In genomic region chr11:96341237-96342130, GRCh38 we compare ENCODE assay signal across 8 cellular contexts. TPM values are rescaled to one million over a fixed set of nuclear protein-coding genes. Genes with fewer than 3 reads are reported as not detected.
DNase-seq lines count a peak whose midpoint lies in the region; ATAC-seq and TF ChIP-seq lines count a peak whose summit lies in the region.

No MANE protein-coding gene starts in this region.

- peaks cover 52% of the 10 kb centered on the region for H3K4me1 ChIP-seq in A673 (ENCODE audit: insufficient read depth, low read length, poor library complexity, severe bottlenecking)

- H3K27ac ChIP-seq in A673 (ENCODE audit: low read depth, low read length, poor library complexity, severe bottlenecking) = no peak overlapping the region

- H3K4me3 ChIP-seq in A673 (ENCODE audit: low read depth, low read length, poor library complexity, severe bottlenecking) (peak overlapping the region; percentile 61), WI38 (ENCODE audit: low read depth, low read length) (peak overlapping the region; percentile 76)

- no peak for DNase-seq in A673 (ENCODE audit: low spot score)
- DNase-seq in central memory CD4-positive, alpha-beta T cell = peak; percentile 69
- peak; percentile 65 for DNase-seq in left kidney (ENCODE audit: low read depth, low spot score)
- peak; percentile 58 for DNase-seq in stimulated activated CD4-positive, alpha-beta T cell treated with anti-CD3 and anti-CD28 coated beads, Interleukin-4, amount 100 ng/mL, for 24 hours

- peak; percentile 40 for ATAC-seq in HG03520 (IDR thresholded peaks at IDR 0.05; ENCODE audit: unreplicated experiment)
- ATAC-seq in HG03025 (IDR thresholded peaks at IDR 0.05; ENCODE audit: low FRiP score, unreplicated experiment) = no peak

- TF ChIP-seq CTCF in A673 (conservative IDR thresholded peaks at IDR 0.05; ENCODE audit: low read depth, low read length) = peak; percentile 47; the same call in 1 of the 2 replicates
- peak; percentile 42 for TF ChIP-seq CTCF in WI38 (IDR thresholded peaks at IDR 0.05; ENCODE audit: low read depth, low read length)

- peak; percentile 43 for TF ChIP-seq POLR2A in GM19193 (IDR thresholded peaks at IDR 0.05; ENCODE audit: extremely low read depth, insufficient read depth, insufficient read length)

- H3K27me3 ChIP-seq in A673 (replicated peaks; ENCODE audit: insufficient read depth, low read depth, low read length, poor library complexity) = no peaks in the 10 kb centered on the region

- no TSS peak for BruUV-seq in A673 (replicated peaks; lab: Mats Ljungman, UMichigan)

- intact Hi-C loops in A673 (cut with micrococcal nuclease; ENCODE audit: unreplicated experiment) = loop anchor here (2.0 to 5.0 kb wide), 4 partner anchors 287 to 504 kb away; no protein-coding TSS in a partner anchor

- CTCF ChIA-PET in A673 (lab: Charles Lee) = interaction anchor here (0.6 to 1.2 kb wide), 4 partner anchors 86 to 295 kb away, joined by 3 to 7 read pairs (median 4); no protein-coding TSS in a partner anchor

- POLR2A ChIA-PET in A673 (lab: Charles Lee; ENCODE audit: low non-redundant PET) = interaction anchor here (0.6 kb wide), 1 partner anchor 418 kb away, joined by 13 read pairs; no protein-coding TSS in a partner anchor

- H3K9me3 ChIP-seq in A673 (ENCODE audit: low read depth, low read length, poor library complexity, severe bottlenecking) = no peaks in the 10 kb centered on the region

- H3K36me3 ChIP-seq in A673 (ENCODE audit: insufficient read depth, low read length, poor library complexity, severe bottlenecking) = no peaks in the 10 kb centered on the region

RNA-seq across cellular contexts. Expression of gene MAML2, which starts 1.5 kb away (rescaled TPM):
- 6.4 and 7.9 TPM in 2 replicates for total RNA-seq in A673 (2021)

RNA-seq across cellular contexts. Expression of gene CCDC82, which starts 48.2 kb away (rescaled TPM):
- 30.5 and 33.1 TPM in 2 replicates for total RNA-seq in A673 (2021)

RNA-seq across cellular contexts. Expression of gene JRKL, which starts 48.3 kb away (rescaled TPM):
- total RNA-seq in A673 (2021) = 11.0 and 12.7 TPM in 2 replicates
